Comparison of ENCODE assay signal across 9 cellular contexts in genomic region chr6:45677381-45677992, GRCh38.
DNase-seq lines count a peak whose midpoint lies in the region; ATAC-seq, FAIRE-seq and TF ChIP-seq lines count a peak whose summit lies in the region.
"Had no signal": no experiment of that assay in that cellular context is flagged by ENCODE, and none has a peak within 500 bp of the region (broad histone marks: within the 10 kb centered on the region; RNA-seq: fewer than 3 reads in every experiment).

No MANE protein-coding gene starts in this region.

- BruUV-seq in endothelial cell of umbilical vein (replicated peaks; lab: Mats Ljungman, UMichigan): no TSS peak

- no peaks in the 10 kb centered on the region for H3K9me1 ChIP-seq in endothelial cell of umbilical vein (replicated peaks; ENCODE audit: control insufficient read depth, extremely low read depth, insufficient read depth, low read length)

- peak; percentile 64 for ATAC-seq in GM19438 (IDR thresholded peaks at IDR 0.05; ENCODE audit: low read depth, unreplicated experiment)
- ATAC-seq in HG03457 (IDR thresholded peaks at IDR 0.05; ENCODE audit: unreplicated experiment): peak; percentile 46

- peak overlapping the region; percentile 9 to 81 (median 73) for H3K27ac Mint-ChIP-seq in CD4-positive, alpha-beta memory T cell

- peaks cover 4% of the 10 kb centered on the region in 2 donors for H3K36me3 Mint-ChIP-seq in CD4-positive, alpha-beta memory T cell

- TF ChIP-seq CTCF in endothelial cell of umbilical vein (IDR thresholded peaks at IDR 0.05; ENCODE audit: extremely low read depth in 1 of 2, insufficient read depth in 1 of 2, low read depth in 1 of 2, low read length in 2 of 2): no peak

- no peak overlapping the region for H3K4ac ChIP-seq in neuronal stem cell (ENCODE audit: low read length)

- peaks cover 2 to 23% (median 14%) of the 10 kb centered on the region in 8 donors for H3K9me3 Mint-ChIP-seq in CD4-positive, alpha-beta memory T cell

- H2BK5ac ChIP-seq in neuronal stem cell (ENCODE audit: low read length): no peak overlapping the region

- H3K4me3 ChIP-seq in CD4-positive, alpha-beta memory T cell (ENCODE audit: low read length in 2 of 2): peak overlapping the region in 1 of 2 donors; percentile 27
- H3K4me3 ChIP-seq in endothelial cell of umbilical vein (replicated peaks in 1 of 3; ENCODE audit: insufficient read depth in 1 of 3, low read depth in 1 of 3, low read length in 3 of 3): peak overlapping the region in 1 of 3 experiments; percentile 16
- peak overlapping the region in 1 of 2 donors; percentile 10 for H3K4me3 ChIP-seq in neuronal stem cell (ENCODE audit: low read length in 2 of 2)

- peak overlapping the region; percentile 35 for H2AFZ ChIP-seq in endothelial cell of umbilical vein (ENCODE audit: low read depth, low read length)
- H2AFZ ChIP-seq in neuronal stem cell (ENCODE audit: low read length): peak overlapping the region; percentile 81

- POLR2A ChIA-PET in CD4-positive, alpha-beta memory T cell (lab: Charles Lee; ENCODE audit: partially characterized antibody): interaction anchor here (0.6 to 3.0 kb wide), 8 partner anchors 14 to 1202 kb away, joined by 3 to 13 read pairs (median 4); partner anchors contain the start of gene SUPT3H
- POLR2A ChIA-PET in endothelial cell of umbilical vein (lab: Charles Lee): no interaction called here

- peak; percentile 96 for FAIRE-seq in endothelial cell of umbilical vein (lab: Jason Lieb, UNC)

- H3K27me3 ChIP-seq in CD4-positive, alpha-beta memory T cell (ENCODE audit: insufficient read depth, low read length): no peaks in the 10 kb centered on the region
- H3K27me3 ChIP-seq in endothelial cell of umbilical vein (ENCODE audit: control insufficient read depth in 2 of 2, insufficient read depth in 2 of 2, low read length in 2 of 2) (no peaks in the 10 kb centered on the region), neuronal stem cell (ENCODE audit: control insufficient read depth in 3 of 3, insufficient read depth in 3 of 3, low read depth in 1 of 3, low read length in 3 of 3) (no peaks in the 10 kb centered on the region)

- no peaks in the 10 kb centered on the region for H3K79me1 ChIP-seq in neuronal stem cell (ENCODE audit: low read depth, low read length)

- no peaks in the 10 kb centered on the region for H3K36me3 ChIP-seq in CD4-positive, alpha-beta memory T cell (ENCODE audit: insufficient read depth, low read length)
- no peaks in the 10 kb centered on the region for H3K36me3 ChIP-seq in endothelial cell of umbilical vein (ENCODE audit: control insufficient read depth in 2 of 2, extremely low read depth in 1 of 2, insufficient read depth in 2 of 2, low read length in 2 of 2)
- no peaks in the 10 kb centered on the region for H3K36me3 ChIP-seq in neuronal stem cell (replicated peaks in 1 of 2; ENCODE audit: control insufficient read depth in 2 of 2, insufficient read depth in 2 of 2, low read length in 2 of 2)

- no peak overlapping the region for H3K18ac ChIP-seq in neuronal stem cell (ENCODE audit: low read length)

- no peak overlapping the region for H3K23ac ChIP-seq in neuronal stem cell (ENCODE audit: low read depth, low read length, poor library complexity)

- H3K27me3 Mint-ChIP-seq in CD4-positive, alpha-beta memory T cell: no peaks in the 10 kb centered on the region

- CTCF ChIA-PET in CD4-positive, alpha-beta memory T cell (lab: Charles Lee; ENCODE audit: partially characterized antibody): interaction anchor here (2.4 kb wide), 1 partner anchor 37 kb away, joined by 13 read pairs; no protein-coding TSS in a partner anchor
- CTCF ChIA-PET in endothelial cell of umbilical vein (lab: Charles Lee): interaction anchor here (0.8 to 1.5 kb wide), 5 partner anchors 24 to 1202 kb away, joined by 3 to 4 read pairs (median 3); no protein-coding TSS in a partner anchor

- no peak overlapping the region for H2BK15ac ChIP-seq in neuronal stem cell (ENCODE audit: low read length)

- intact Hi-C loops in CD4-positive, alpha-beta memory T cell (cut with micrococcal nuclease): loop anchor here (2.0 kb wide), 1 partner anchor 17 kb away; no protein-coding TSS in a partner anchor
- intact Hi-C loops in endothelial cell of umbilical vein (cut with micrococcal nuclease): loop anchor here (1.0 to 2.0 kb wide), 2 partner anchors 15 to 27 kb away; no protein-coding TSS in a partner anchor

- H3K9ac ChIP-seq in endothelial cell of umbilical vein (replicated peaks; ENCODE audit: extremely low read depth, insufficient read depth, low read length) (peak overlapping the region; percentile 71), neuronal stem cell (ENCODE audit: low read depth, low read length, poor library complexity) (no peak overlapping the region)

- WGBS in neuronal stem cell (ENCODE audit: extremely low coverage in 2 of 2, insufficient read length in 2 of 2, insufficient replicate concordance in 1 of 2), 2 donors: no CpG with 5 or more reads among the region's 13 CpGs

- H3K4me2 ChIP-seq in endothelial cell of umbilical vein (ENCODE audit: insufficient read depth, low read length) (peak overlapping the region; percentile 72), neuronal stem cell (ENCODE audit: insufficient read depth, low read length, poor library complexity, severe bottlenecking) (no peak overlapping the region)

- dilution Hi-C loops in endothelial cell of umbilical vein (cut with MboI; ENCODE audit: extremely low pct_ligation_motif_present, low sequenced_read_pairs): no loop called here

- peak; percentile 42 for TF ChIP-seq POLR2A in endothelial cell of umbilical vein (IDR thresholded peaks at IDR 0.05; ENCODE audit: low read depth, low read length)

- no peak overlapping the region for H4K8ac ChIP-seq in neuronal stem cell (ENCODE audit: low read depth, low read length)

- H3K79me2 ChIP-seq in endothelial cell of umbilical vein (ENCODE audit: control insufficient read depth, insufficient read depth, low read length): no peaks in the 10 kb centered on the region

- no peak overlapping the region for H3K14ac ChIP-seq in neuronal stem cell (ENCODE audit: low read length)

- no peak overlapping the region for H2BK12ac ChIP-seq in neuronal stem cell (ENCODE audit: low read length)

- no peak overlapping the region for H4K91ac ChIP-seq in neuronal stem cell (ENCODE audit: low read depth, low read length, poor library complexity)

- H4K20me1 ChIP-seq in endothelial cell of umbilical vein (replicated peaks; ENCODE audit: control insufficient read depth, extremely low read depth, insufficient read depth, low read length): no peaks in the 10 kb centered on the region

- H3K27ac ChIP-seq in CD4-positive, alpha-beta memory T cell (ENCODE audit: low read depth, low read length): peak overlapping the region; percentile 3
- H3K27ac ChIP-seq in endothelial cell of umbilical vein (ENCODE audit: insufficient read depth, low read depth, low read length) (peak overlapping the region; percentile 87), neuronal stem cell (replicated peaks; ENCODE audit: low read length) (no peak overlapping the region)
- H3K27ac ChIP-seq: HL-60 had no signal

- H3K9me3 ChIP-seq in CD4-positive, alpha-beta memory T cell (ENCODE audit: control insufficient read depth in 1 of 2, low read length in 2 of 2): no peaks in the 10 kb centered on the region
- H3K9me3 ChIP-seq in endothelial cell of umbilical vein (replicated peaks; ENCODE audit: control insufficient read depth, insufficient read depth, low read length) (no peaks in the 10 kb centered on the region), neuronal stem cell (replicated peaks in 1 of 2; ENCODE audit: control insufficient read depth in 2 of 2, insufficient read depth in 1 of 2, low read depth in 1 of 2, low read length in 2 of 2) (peaks cover 0 to 4% of the 10 kb centered on the region in 2 donors)

- peak overlapping the region; percentile 72 to 86 (median 79) for H3K4me3 Mint-ChIP-seq in CD4-positive, alpha-beta memory T cell

- H3K4me1 ChIP-seq in CD4-positive, alpha-beta memory T cell (ENCODE audit: insufficient read depth, low read length): peaks cover 34% of the 10 kb centered on the region
- H3K4me1 ChIP-seq in endothelial cell of umbilical vein (ENCODE audit: control insufficient read depth, extremely low read depth, insufficient read depth, low read length): peaks cover 15% of the 10 kb centered on the region
- H3K4me1 ChIP-seq in neuronal stem cell (ENCODE audit: control insufficient read depth in 2 of 2, insufficient read depth in 1 of 2, low read depth in 1 of 2, low read length in 2 of 2): peaks cover 5 to 6% of the 10 kb centered on the region in 2 donors

- peaks cover 25 to 53% (median 32%) of the 10 kb centered on the region in 4 donors for H3K4me1 Mint-ChIP-seq in CD4-positive, alpha-beta memory T cell

- no peak overlapping the region for H2AK5ac ChIP-seq in neuronal stem cell (ENCODE audit: low read depth, low read length)

- no peak overlapping the region for H2BK120ac ChIP-seq in neuronal stem cell (ENCODE audit: low read depth, low read length)

- DNase-seq in CD4-positive, alpha-beta memory T cell: peak; percentile 52 to 68 (median 58)
- DNase-seq in UCSD-AML1 (lab: John Stamatoyannopoulos, UW; ENCODE audit: unreplicated experiment) (peak; percentile 58), endothelial cell of umbilical vein (ENCODE audit: low read depth, low spot score) (peak; percentile 90), neuronal stem cell (ENCODE audit: low spot score) (no peak), NCI-H2029 (lab: John Stamatoyannopoulos, UW) (no peak), NCI-H524 treated with DMSO at 0.1 percent for 48 hours (lab: John Stamatoyannopoulos, UW) (no peak)

TF ChIP-seq in endothelial cell of umbilical vein, 7 proteins besides CTCF, POLR2A, EP300 and RAD21:
- TF ChIP-seq GATA2 (IDR thresholded peaks at IDR 0.05; ENCODE audit: insufficient read depth, insufficient read length, low read depth, low read length) (peak; percentile 84), JUN (IDR thresholded peaks at IDR 0.05; ENCODE audit: borderline replicate concordance, insufficient read depth, insufficient read length, low read depth) (no peak), POLR2AphosphoS5 (IDR thresholded peaks at IDR 0.05; ENCODE audit: insufficient read depth, low read depth, low read length) (peak; percentile 84), FOS (IDR thresholded peaks at IDR 0.05; ENCODE audit: borderline replicate concordance, insufficient read depth, low read length) (peak; percentile 52)

Comparison
In these comparisons a context has a peak if more than half of its experiments do, and no peak if none do; other contexts are left out.
1. DNase-seq: peak in CD4-positive, alpha-beta memory T cell (5 of 5), UCSD-AML1 (single experiment) and endothelial cell of umbilical vein (single experiment); none in neuronal stem cell (single experiment), NCI-H2029 (single experiment) and NCI-H524 treated with DMSO at 0.1 percent for 48 hours (single experiment).